In genomic region chr6:91715171-91715805, GRCh38 we compare ENCODE assay signal across 36 cellular contexts.
"Had no signal": no experiment of that assay in that cellular context is flagged by ENCODE, and none has a peak within 500 bp of the region (broad histone marks: within the 10 kb centered on the region; RNA-seq: fewer than 3 reads in every experiment).

No MANE protein-coding gene starts in this region.

- H3K36me3 ChIP-seq: ascending aorta had no signal

- H3K9me3 Mint-ChIP-seq: activated CD4-positive, alpha-beta memory T cell treated with anti-CD3 and anti-CD28 coated beads, Interleukin-2, amount 10 ng/mL, durations not matched to agents 7 days and 5 days; activated CD4-positive, alpha-beta T cell treated with anti-CD3 and anti-CD28 coated beads, Interleukin-2, amount 10 ng/mL, durations not matched to agents 7 days and 5 days; activated naive CD4-positive, alpha-beta T cell treated with anti-CD3 and anti-CD28 coated beads, Interleukin-2, amount 50 U/mL, for 24 hours; activated naive CD8-positive, alpha-beta T cell treated with anti-CD3 and anti-CD28 coated beads, Interleukin-2, amount 10 ng/mL, durations not matched to agents 7 days and 5 days; activated T-cell treated with anti-CD3 and anti-CD28 coated beads, Interleukin-2, amount 50 U/mL, for 24 hours; activated T-helper 2 cell treated with anti-CD3 and anti-CD28 coated beads, Interferon-gamma antibody, Interleukin-2, Interleukin-4, amounts not matched to agents 10 μg/mL and 5 μg/mL and 100 μg/mL, durations not matched to agents 14 hours and 24 hours and 36 hours; brain; T-helper 2 cell treated with Interferon-gamma antibody and Interleukin-4, amounts not matched to agents 5 μg/mL and 100 μg/mL, for 36 hours had no signal

- H3K4me1 Mint-ChIP-seq: activated B cell treated with CpG ODN at 0.5 μM for 24 hours; activated CD4-positive, alpha-beta memory T cell treated with anti-CD3 and anti-CD28 coated beads, Interleukin-2, amount 10 ng/mL, durations not matched to agents 7 days and 5 days; activated CD4-positive, alpha-beta T cell treated with anti-CD3 and anti-CD28 coated beads for 36 hours; activated CD4-positive, alpha-beta T cell treated with anti-CD3 and anti-CD28 coated beads, Interleukin-2, amount 10 ng/mL, durations not matched to agents 7 days and 5 days; activated CD8-positive, alpha-beta memory T cell treated with anti-CD3 and anti-CD28 coated beads, Interleukin-2, amount 10 ng/mL, durations not matched to agents 7 days and 5 days; activated naive CD4-positive, alpha-beta T cell treated with anti-CD3 and anti-CD28 coated beads, Interleukin-2, amount 10 ng/mL, durations not matched to agents 7 days and 5 days; activated naive CD4-positive, alpha-beta T cell treated with anti-CD3 and anti-CD28 coated beads, Interleukin-2, amount 50 U/mL, for 24 hours; activated naive CD8-positive, alpha-beta T cell treated with anti-CD3 and anti-CD28 coated beads, Interleukin-2, amount 10 ng/mL, durations not matched to agents 7 days and 5 days; activated naive CD8-positive, alpha-beta T cell treated with anti-CD3 and anti-CD28 coated beads, Interleukin-2, amount 50 U/mL, for 24 hours; central memory CD8-positive, alpha-beta T cell; T-cell had no signal

- H3K4me3 ChIP-seq: ascending aorta had no signal

- H3K9me3 ChIP-seq: ascending aorta had no signal

- H3K27me3 Mint-ChIP-seq: activated B cell treated with CpG ODN at 0.5 μM for 24 hours; activated CD4-positive, alpha-beta memory T cell treated with anti-CD3 and anti-CD28 coated beads, Interleukin-2, amount 10 ng/mL, durations not matched to agents 7 days and 5 days; activated CD4-positive, alpha-beta T cell treated with anti-CD3 and anti-CD28 coated beads for 36 hours; activated CD4-positive, alpha-beta T cell treated with anti-CD3 and anti-CD28 coated beads, Interleukin-2, amount 10 ng/mL, durations not matched to agents 7 days and 5 days; activated CD8-positive, alpha-beta memory T cell treated with anti-CD3 and anti-CD28 coated beads, Interleukin-2, amount 10 ng/mL, durations not matched to agents 7 days and 5 days; activated naive CD4-positive, alpha-beta T cell treated with anti-CD3 and anti-CD28 coated beads, Interleukin-2, amount 10 ng/mL, durations not matched to agents 7 days and 5 days; activated naive CD4-positive, alpha-beta T cell treated with anti-CD3 and anti-CD28 coated beads, Interleukin-2, amount 50 U/mL, for 24 hours; activated naive CD8-positive, alpha-beta T cell; activated naive CD8-positive, alpha-beta T cell treated with anti-CD3 and anti-CD28 coated beads, Interleukin-2, amount 10 ng/mL, durations not matched to agents 7 days and 5 days; activated naive CD8-positive, alpha-beta T cell treated with anti-CD3 and anti-CD28 coated beads, Interleukin-2, amount 50 U/mL, for 24 hours; activated T-cell treated with anti-CD3 and anti-CD28 coated beads, Interleukin-2, amount 50 U/mL, for 24 hours; brain; central memory CD8-positive, alpha-beta T cell; T-cell had no signal

- H3K4me1 ChIP-seq: ascending aorta had no signal

- H3K27ac Mint-ChIP-seq: activated B cell treated with CpG ODN at 0.5 μM for 24 hours; activated CD4-positive, alpha-beta memory T cell treated with anti-CD3 and anti-CD28 coated beads, Interleukin-2, amount 10 ng/mL, durations not matched to agents 7 days and 5 days; activated CD4-positive, alpha-beta T cell treated with anti-CD3 and anti-CD28 coated beads for 36 hours; activated CD4-positive, alpha-beta T cell treated with anti-CD3 and anti-CD28 coated beads, Interleukin-2, amount 10 ng/mL, durations not matched to agents 7 days and 5 days; activated CD8-positive, alpha-beta memory T cell treated with anti-CD3 and anti-CD28 coated beads, Interleukin-2, amount 10 ng/mL, durations not matched to agents 7 days and 5 days; activated CD8-positive, alpha-beta T cell treated with anti-CD3 and anti-CD28 coated beads, Interleukin-2, amount 10 ng/mL, durations not matched to agents 7 days and 5 days; activated naive CD4-positive, alpha-beta T cell treated with anti-CD3 and anti-CD28 coated beads, Interleukin-2, amount 10 ng/mL, durations not matched to agents 7 days and 5 days; activated naive CD4-positive, alpha-beta T cell treated with anti-CD3 and anti-CD28 coated beads, Interleukin-2, amount 50 U/mL, for 24 hours; activated naive CD8-positive, alpha-beta T cell; activated naive CD8-positive, alpha-beta T cell treated with anti-CD3 and anti-CD28 coated beads, Interleukin-2, amount 10 ng/mL, durations not matched to agents 7 days and 5 days; activated naive CD8-positive, alpha-beta T cell treated with anti-CD3 and anti-CD28 coated beads, Interleukin-2, amount 50 U/mL, for 24 hours; activated T-cell treated with anti-CD3 and anti-CD28 coated beads, Interleukin-2, amount 50 U/mL, for 24 hours; activated T-helper 2 cell treated with anti-CD3 and anti-CD28 coated beads, Interferon-gamma antibody, Interleukin-2, Interleukin-4, amounts not matched to agents 10 μg/mL and 5 μg/mL and 100 μg/mL, durations not matched to agents 14 hours and 24 hours and 36 hours; brain; T-cell; T-helper 1 cell treated with Interleukin-12 subunit alpha and Interleukin-12 subunit beta and Interleukin-4 antibody, amounts not matched to agents 30 μg/mL and 1 μg/mL, for 36 hours; T-helper 2 cell treated with Interferon-gamma antibody and Interleukin-4, amounts not matched to agents 5 μg/mL and 100 μg/mL, for 36 hours had no signal

- H3K36me3 Mint-ChIP-seq: activated CD8-positive, alpha-beta memory T cell treated with anti-CD3 and anti-CD28 coated beads, Interleukin-2, amount 10 ng/mL, durations not matched to agents 7 days and 5 days; activated naive CD4-positive, alpha-beta T cell treated with anti-CD3 and anti-CD28 coated beads, Interleukin-2, amount 10 ng/mL, durations not matched to agents 7 days and 5 days; activated naive CD4-positive, alpha-beta T cell treated with anti-CD3 and anti-CD28 coated beads, Interleukin-2, amount 50 U/mL, for 24 hours; activated naive CD8-positive, alpha-beta T cell; activated naive CD8-positive, alpha-beta T cell treated with anti-CD3 and anti-CD28 coated beads, Interleukin-2, amount 10 ng/mL, durations not matched to agents 7 days and 5 days; brain; T-cell had no signal

- DNase-seq: activated B cell treated with CpG ODN at 0.5 μM for 24 hours; activated CD4-positive, alpha-beta memory T cell treated with anti-CD3 and anti-CD28 coated beads, Interleukin-2, amount 10 ng/mL, durations not matched to agents 7 days and 5 days; activated CD4-positive, alpha-beta T cell treated with anti-CD3 and anti-CD28 coated beads for 1 hour; activated CD4-positive, alpha-beta T cell treated with anti-CD3 and anti-CD28 coated beads for 36 hours; activated CD4-positive, alpha-beta T cell treated with anti-CD3 and anti-CD28 coated beads for 48 hours; activated CD4-positive, alpha-beta T cell treated with anti-CD3 and anti-CD28 coated beads, Interleukin-2, amount 10 ng/mL, durations not matched to agents 7 days and 5 days; activated CD4-positive, alpha-beta T cell treated with anti-CD3 and anti-CD28 coated beads, Interleukin-2, amount 50 U/mL, for 48 hours; activated CD8-positive, alpha-beta memory T cell treated with anti-CD3 and anti-CD28 coated beads for 24 hours; activated CD8-positive, alpha-beta memory T cell treated with anti-CD3 and anti-CD28 coated beads, Interleukin-2, amount 10 ng/mL, durations not matched to agents 7 days and 5 days; activated CD8-positive, alpha-beta memory T cell treated with anti-CD3 and anti-CD28 coated beads, Interleukin-2, amount 50 U/mL, for 48 hours; activated CD8-positive, alpha-beta T cell treated with anti-CD3 and anti-CD28 coated beads, Interleukin-2, amount 10 ng/mL, durations not matched to agents 7 days and 5 days; activated effector memory CD4-positive, alpha-beta T cell treated with Interleukin-2 at 50 U/mL for 16 hours; activated gamma-delta T cell; activated naive CD4-positive, alpha-beta T cell treated with anti-CD3 and anti-CD28 coated beads, Interleukin-2, amount 10 ng/mL, durations not matched to agents 7 days and 5 days; activated naive CD4-positive, alpha-beta T cell treated with Interleukin-2 at 50 U/mL for 16 hours; activated naive CD8-positive, alpha-beta T cell treated with anti-CD3 and anti-CD28 coated beads, Interleukin-2, amount 10 ng/mL, durations not matched to agents 7 days and 5 days; activated naive CD8-positive, alpha-beta T cell treated with anti-CD3 and anti-CD28 coated beads, Interleukin-2, amount 50 U/mL, for 24 hours; activated T-cell treated with anti-CD3 and anti-CD28 coated beads, Interleukin-2, amount 50 U/mL, for 24 hours; activated T-cell treated with anti-CD3 and anti-CD28 coated beads, Interleukin-2, amount 50 U/mL, for 48 hours; amygdala; anterior cingulate cortex; caudate nucleus; cerebellar nuclear complex; T-cell; T-helper 2 cell; T-helper 9 cell had no signal

- H3K4me3 Mint-ChIP-seq: activated B cell treated with CpG ODN at 0.5 μM for 24 hours; activated CD4-positive, alpha-beta memory T cell treated with anti-CD3 and anti-CD28 coated beads, Interleukin-2, amount 10 ng/mL, durations not matched to agents 7 days and 5 days; activated CD4-positive, alpha-beta T cell treated with anti-CD3 and anti-CD28 coated beads for 36 hours; activated CD4-positive, alpha-beta T cell treated with anti-CD3 and anti-CD28 coated beads, Interleukin-2, amount 10 ng/mL, durations not matched to agents 7 days and 5 days; activated CD8-positive, alpha-beta memory T cell treated with anti-CD3 and anti-CD28 coated beads, Interleukin-2, amount 10 ng/mL, durations not matched to agents 7 days and 5 days; activated CD8-positive, alpha-beta T cell treated with anti-CD3 and anti-CD28 coated beads, Interleukin-2, amount 10 ng/mL, durations not matched to agents 7 days and 5 days; activated naive CD4-positive, alpha-beta T cell treated with anti-CD3 and anti-CD28 coated beads, Interleukin-2, amount 10 ng/mL, durations not matched to agents 7 days and 5 days; activated naive CD4-positive, alpha-beta T cell treated with anti-CD3 and anti-CD28 coated beads, Interleukin-2, amount 50 U/mL, for 24 hours; activated naive CD8-positive, alpha-beta T cell; activated naive CD8-positive, alpha-beta T cell treated with anti-CD3 and anti-CD28 coated beads, Interleukin-2, amount 10 ng/mL, durations not matched to agents 7 days and 5 days; activated naive CD8-positive, alpha-beta T cell treated with anti-CD3 and anti-CD28 coated beads, Interleukin-2, amount 50 U/mL, for 24 hours; activated T-cell treated with anti-CD3 and anti-CD28 coated beads, Interleukin-2, amount 50 U/mL, for 24 hours; brain; central memory CD8-positive, alpha-beta T cell; T-cell; T-helper 1 cell treated with Interleukin-12 subunit alpha and Interleukin-12 subunit beta and Interleukin-4 antibody, amounts not matched to agents 30 μg/mL and 1 μg/mL, for 36 hours; T-helper 2 cell treated with Interferon-gamma antibody and Interleukin-4, amounts not matched to agents 5 μg/mL and 100 μg/mL, for 36 hours had no signal

- H3K27ac ChIP-seq: ascending aorta, VCaP had no signal

- H3K27me3 ChIP-seq: ascending aorta had no signal

- FAIRE-seq: TTC549 had no signal

- ATAC-seq: activated CD4-positive, alpha-beta T cell treated with anti-CD3 and anti-CD28 coated beads for 36 hours; activated CD8-positive, alpha-beta memory T cell treated with anti-CD3 and anti-CD28 coated beads, Interleukin-2, amount 10 ng/mL, durations not matched to agents 7 days and 5 days; activated CD8-positive, alpha-beta T cell treated with anti-CD3 and anti-CD28 coated beads, Interleukin-2, amount 10 ng/mL, durations not matched to agents 7 days and 5 days; activated naive CD8-positive, alpha-beta T cell treated with anti-CD3 and anti-CD28 coated beads, Interleukin-2, amount 50 U/mL, for 24 hours; T-cell had no signal
